8 cellular contexts compared by ENCODE assay signal in the genomic region with DNA sequence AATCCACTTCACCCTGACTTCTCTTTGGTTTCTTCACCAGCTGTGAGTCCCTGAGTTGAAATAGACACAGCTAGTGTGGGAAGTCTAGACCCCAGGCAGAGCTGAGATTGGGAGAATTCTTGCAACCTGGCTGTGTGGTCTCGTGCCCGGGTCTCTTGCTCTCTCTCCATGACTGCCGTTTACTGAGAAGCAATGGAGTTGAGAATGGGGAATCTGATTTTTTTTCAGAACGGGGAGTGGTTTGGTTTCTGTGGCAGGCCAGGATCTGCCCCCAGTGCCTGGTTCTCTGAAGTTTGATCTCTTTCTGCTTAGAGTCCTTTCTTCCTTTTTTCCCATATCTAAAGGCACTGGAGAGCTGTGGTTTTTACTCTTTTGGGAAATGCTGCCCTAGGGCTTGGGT. TPM values are rescaled to one million over a fixed set of nuclear protein-coding genes. Genes with fewer than 3 reads are reported as not detected.
DNase-seq lines count a peak whose midpoint lies in the region; ATAC-seq and TF ChIP-seq lines count a peak whose summit lies in the region.

No MANE protein-coding gene starts in this region.

- BruUV-seq in HCT116 (replicated peaks; lab: Mats Ljungman, UMichigan): no TSS peak

- no peaks in the 10 kb centered on the region for H3K9me2 ChIP-seq in HCT116 (ENCODE audit: insufficient read depth)

- TF ChIP-seq POLR2A in HCT116 (IDR thresholded peaks at IDR 0.05; ENCODE audit: borderline replicate concordance, extremely low read depth, insufficient read depth, insufficient read length) (no peak), uterus (IDR thresholded peaks at IDR 0.05) (no peak)

- RAD21 ChIA-PET in HCT116 (lab: Charles Lee; ENCODE audit: low non-redundant PET in 1 of 2, low total read pairs in 2 of 2, uncharacterized antibody in 2 of 2, unreplicated experiment in 2 of 2): interaction anchor here in 1 of 2 experiments (1.2 kb wide), 1 partner anchor 47 kb away, joined by 3 read pairs; no protein-coding TSS in a partner anchor

- no peak for ATAC-seq in HCT116
- no peak for ATAC-seq in HG03354 (IDR thresholded peaks at IDR 0.05; ENCODE audit: poor library complexity, severe bottlenecking, unreplicated experiment)
- ATAC-seq in HG02884 (IDR thresholded peaks at IDR 0.05; ENCODE audit: unreplicated experiment): no peak

- H3K9me3 ChIP-seq in HCT116 (ENCODE audit: control insufficient read depth in 1 of 2, insufficient read depth in 1 of 2, low read depth in 1 of 2, low read length in 2 of 2): no peaks in the 10 kb centered on the region
- no peaks in the 10 kb centered on the region for H3K9me3 ChIP-seq in uterus

- peaks cover 11% of the 10 kb centered on the region for H3K79me2 ChIP-seq in ACC112 (ENCODE audit: control insufficient read depth, insufficient read depth, low read length, unreplicated experiment)
- no peaks in the 10 kb centered on the region for H3K79me2 ChIP-seq in HCT116 (ENCODE audit: insufficient read depth, low read length)

- no peak for TF ChIP-seq RAD21 in HCT116 (IDR thresholded peaks at IDR 0.05; ENCODE audit: low read depth)

- H3K27ac ChIP-seq in ACC112 (ENCODE audit: low read depth, low read length) (peak overlapping the region; percentile 46), HCT116 (ENCODE audit: low read depth, low read length) (peak overlapping the region; percentile 69; the same call in 1 of the 2 replicates), uterus (peak overlapping the region; percentile 90 to 98)

- TF ChIP-seq CTCF in HCT116 (IDR thresholded peaks at IDR 0.05 in 2 of 3, conservative IDR thresholded peaks at IDR 0.05 in 1 of 3; ENCODE audit: borderline replicate concordance in 1 of 3, insufficient read depth in 1 of 3, low read depth in 2 of 3, low read length in 2 of 3) (no peak), astrocyte of the cerebellum (IDR thresholded peaks at IDR 0.05; ENCODE audit: low read depth, low read length, missing control alignments) (no peak), uterus (IDR thresholded peaks at IDR 0.05) (no peak)

- H3K27me3 ChIP-seq in ACC112 (ENCODE audit: insufficient read depth, low read length) (no peaks in the 10 kb centered on the region), HCT116 (ENCODE audit: insufficient read depth, low read length) (no peaks in the 10 kb centered on the region), uterus (no peaks in the 10 kb centered on the region)

- POLR2A ChIA-PET in HCT116 (lab: Charles Lee): no interaction called here

- intact Hi-C loops in HCT116 (cut with micrococcal nuclease) (no loop called here), uterus (cut with DNase I; ENCODE audit: low total_unique reads) (loop anchor here (5.0 kb wide), 1 partner anchor 47 kb away; no protein-coding TSS in a partner anchor)

- peaks cover 25% of the 10 kb centered on the region for H3K4me1 ChIP-seq in ACC112 (ENCODE audit: control insufficient read depth, insufficient read depth, low read length, unreplicated experiment)
- H3K4me1 ChIP-seq in HCT116 (ENCODE audit: control insufficient read depth in 1 of 2, insufficient read depth in 2 of 2, low read length in 2 of 2): peaks cover 26 to 46% of the 10 kb centered on the region in 2 experiments
- peaks cover 5 to 10% of the 10 kb centered on the region in 2 donors for H3K4me1 ChIP-seq in uterus

- H2AFZ ChIP-seq in ACC112 (ENCODE audit: low read length, unreplicated experiment) (peak overlapping the region; percentile 2), HCT116 (ENCODE audit: low read depth, low read length, poor library complexity, severe bottlenecking) (no peak overlapping the region)

- peak overlapping the region; percentile 89 for H3K4me2 ChIP-seq in HCT116 (ENCODE audit: low read length)

- H3K36me3 ChIP-seq in ACC112 (ENCODE audit: insufficient read depth, low read length): no peaks in the 10 kb centered on the region
- no peaks in the 10 kb centered on the region; a peak in 1 of 4 replicates for H3K36me3 ChIP-seq in HCT116 (ENCODE audit: control insufficient read depth in 1 of 2, insufficient read depth in 2 of 2, low read length in 2 of 2)
- no peaks in the 10 kb centered on the region for H3K36me3 ChIP-seq in uterus

- H3K4me3 ChIP-seq in ACC112 (ENCODE audit: low read depth, low read length) (peak overlapping the region; percentile 80), HCT116 (replicated peaks in 1 of 2; ENCODE audit: low read depth in 1 of 2, low read length in 2 of 2) (peak overlapping the region; percentile 75 to 92), astrocyte of the cerebellum (ENCODE audit: low read depth, low read length) (peak overlapping the region; percentile 78), uterus (peak overlapping the region; percentile 94 to 95)

- CTCF ChIA-PET in HCT116 (lab: Charles Lee): interaction anchor here (1.2 to 5.3 kb wide), 3 partner anchors 42 to 389 kb away, joined by 3 to 30 read pairs (median 13); no protein-coding TSS in a partner anchor

- peak overlapping the region; percentile 82 for H3K9ac ChIP-seq in HCT116 (ENCODE audit: low read length)

- H4K20me1 ChIP-seq in HCT116 (ENCODE audit: insufficient read depth): no peaks in the 10 kb centered on the region

- DNase-seq in HCT116 (ENCODE audit: low read depth, low spot score): no peak
- DNase-seq in astrocyte of the cerebellum (ENCODE audit: low read depth): peak; percentile 26
- DNase-seq in medulla oblongata (ENCODE audit: extremely low spot score): peak; percentile 47
- DNase-seq in uterus: no peak
- no peak for DNase-seq in NCI-H510A (lab: John Stamatoyannopoulos, UW)

- in situ Hi-C loops in astrocyte of the cerebellum (cut with HindIII; ENCODE audit: low sequenced_read_pairs): no loop called here

TF ChIP-seq in HCT116, 20 proteins besides CTCF, POLR2A, EP300 and RAD21 (continues in another document):
- no peak for TF ChIP-seq YY1 (IDR thresholded peaks at IDR 0.05; ENCODE audit: extremely low read depth, insufficient replicate concordance, low read depth, low read length)
- TF ChIP-seq ELF1 (IDR thresholded peaks at IDR 0.05; ENCODE audit: borderline replicate concordance, low read depth): no peak
- TF ChIP-seq CEBPB (IDR thresholded peaks at IDR 0.05; ENCODE audit: low read depth): no peak
- TF ChIP-seq EZH2 (IDR thresholded peaks at IDR 0.05): no peak
- no peak for TF ChIP-seq ZNF274 (IDR thresholded peaks at IDR 0.05; ENCODE audit: low read depth, low read length)
- TF ChIP-seq EGR1 (IDR thresholded peaks at IDR 0.05; ENCODE audit: low read depth): no peak
- TF ChIP-seq, protein P1, sequence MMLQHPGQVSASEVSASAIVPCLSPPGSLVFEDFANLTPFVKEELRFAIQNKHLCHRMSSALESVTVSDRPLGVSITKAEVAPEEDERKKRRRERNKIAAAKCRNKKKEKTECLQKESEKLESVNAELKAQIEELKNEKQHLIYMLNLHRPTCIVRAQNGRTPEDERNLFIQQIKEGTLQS (IDR thresholded peaks at IDR 0.05): no peak
- no peak for TF ChIP-seq CBX3 (IDR thresholded peaks at IDR 0.05; ENCODE audit: low read depth)
- no peak for TF ChIP-seq REST (IDR thresholded peaks at IDR 0.05; ENCODE audit: low read depth)
- TF ChIP-seq, protein P2, sequence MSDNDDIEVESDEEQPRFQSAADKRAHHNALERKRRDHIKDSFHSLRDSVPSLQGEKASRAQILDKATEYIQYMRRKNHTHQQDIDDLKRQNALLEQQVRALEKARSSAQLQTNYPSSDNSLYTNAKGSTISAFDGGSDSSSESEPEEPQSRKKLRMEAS (IDR thresholded peaks at IDR 0.05): no peak
- TF ChIP-seq SIN3A (IDR thresholded peaks at IDR 0.05; ENCODE audit: low read depth): no peak

RNA-seq across cellular contexts. Expression of gene SIDT2, which starts 1.5 kb away (rescaled TPM):
- total RNA-seq in HCT116 (2021; ENCODE audit: unreplicated experiment): 37.0 TPM
- polyA plus RNA-seq in HCT116 (2012): 22.3 and 26.2 TPM in 2 replicates
- total RNA-seq in uterus: 10 to 100 TPM in 3 of 4 donors, 1 to 10 TPM in 1; 6.4 to 91.3 (median 28.7) TPM

RNA-seq across cellular contexts. Expression of gene TAGLN, which starts 19.1 kb away (rescaled TPM):
- total RNA-seq in HCT116 (2021; ENCODE audit: unreplicated experiment): 10.0 TPM
- polyA plus RNA-seq in HCT116 (2012): 15.2 and 16.1 TPM in 2 replicates
- 1,000 to 10,000 TPM; 1,588 to 9,854 (median 3,936) TPM for total RNA-seq in uterus

RNA-seq across cellular contexts. Expression of gene PAFAH1B2, which starts 35.9 kb away (rescaled TPM):
- total RNA-seq in HCT116 (2021; ENCODE audit: unreplicated experiment): 154 TPM
- 40.3 and 47.9 TPM in 2 replicates for polyA plus RNA-seq in HCT116 (2012)
- 100 to 1,000 TPM in 3 of 4 donors, 10 to 100 TPM in 1; 62.8 to 154 (median 128) TPM for total RNA-seq in uterus

RNA-seq across cellular contexts. Expression of gene PCSK7, which starts 51.9 kb away (rescaled TPM):
- total RNA-seq in HCT116 (2021; ENCODE audit: unreplicated experiment) (30.0 TPM), uterus (10 to 100 TPM; 23.3 to 78.9 (median 35.3) TPM)
- polyA plus RNA-seq in HCT116 (2012): 10.9 and 12.5 TPM in 2 replicates

RNA-seq across cellular contexts. Expression of gene RNF214, which starts 52.5 kb away (rescaled TPM):
- 29.3 TPM for total RNA-seq in HCT116 (2021; ENCODE audit: unreplicated experiment)
- polyA plus RNA-seq in HCT116 (2012): 21.0 and 21.1 TPM in 2 replicates
- total RNA-seq in uterus: 10 to 100 TPM in 2 of 4 donors, 1 to 10 TPM in 2; 4.4 to 38.6 (median 11.4) TPM

Comparison
In these comparisons a context has a peak if more than half of its experiments do, and no peak if none do; other contexts are left out.
1. DNase-seq: peak in astrocyte of the cerebellum (single experiment) and medulla oblongata (single experiment); none in HCT116 (single experiment), uterus (0 of 2) and NCI-H510A (single experiment).
2. RNA of gene TAGLN, which starts 19.1 kb away (total RNA-seq): 1,588 to 9,854 TPM in uterus; 10.0 TPM in HCT116 (single experiment); every median in the first group is over 100 times any median in the second.
3. Peak in every context shown above with its lines, with median percentiles within 50 percentile points of each other: H3K27ac ChIP-seq and H3K4me3 ChIP-seq.